Comparison of ENCODE assay signal across 20 cellular contexts in genomic region chr10:30708234-30708633, GRCh38.
DNase-seq lines count a peak whose midpoint lies in the region; ATAC-seq, FAIRE-seq and TF ChIP-seq lines count a peak whose summit lies in the region.
"Had no signal": no experiment of that assay in that cellular context is flagged by ENCODE, and none has a peak within 500 bp of the region (broad histone marks: within the 10 kb centered on the region; RNA-seq: fewer than 3 reads in every experiment).

No MANE protein-coding gene starts in this region.

- no peaks in the 10 kb centered on the region for H3K79me2 ChIP-seq in HepG2 (ENCODE audit: insufficient read depth, low read length)
- H3K79me2 ChIP-seq in DOHH2 (ENCODE audit: control insufficient read depth, low read length), result peaks cover 6% of the 10 kb centered on the region
- H3K79me2 ChIP-seq in SU-DHL-6 (ENCODE audit: insufficient read depth, low read length), result no peaks in the 10 kb centered on the region

- TF ChIP-seq RAD21 in HepG2 (CRISPR knock-in tag; IDR thresholded peaks at IDR 0.05), result no peak

- in situ Hi-C loops in HepG2 (cut with HindIII; ENCODE audit: extremely low pct_ligation_motif_present, low pct_unique_long_range_greater_than_20kb), result no loop called here

- H3K36me3 ChIP-seq in HepG2 (replicated peaks in 1 of 2; ENCODE audit: control insufficient read depth in 1 of 2, insufficient read depth in 2 of 2, low read length in 2 of 2) (no peaks in the 10 kb centered on the region), right lobe of liver (no peaks in the 10 kb centered on the region), DOHH2 (ENCODE audit: control insufficient read depth, low read length) (peaks cover 14% of the 10 kb centered on the region), SU-DHL-6 (ENCODE audit: low read length) (no peaks in the 10 kb centered on the region), body of pancreas (replicated peaks in 1 of 2; ENCODE audit: insufficient read depth in 1 of 2, low read depth in 2 of 2) (no peaks in the 10 kb centered on the region)

- TF ChIP-seq EP300 in HepG2 (IDR thresholded peaks at IDR 0.05; ENCODE audit: low read depth in 2 of 2, low read length in 2 of 2) (no peak), HepG2 (CRISPR knock-in tag; IDR thresholded peaks at IDR 0.05; ENCODE audit: borderline replicate concordance) (no peak)

- H3K4me2 ChIP-seq in HepG2 (ENCODE audit: low read depth, low read length) (no peak overlapping the region), DOHH2 (ENCODE audit: low read length) (0 out of 2 replicates have a peak overlapping the region, but pooled peaks have one; percentile 18), SU-DHL-6 (ENCODE audit: low read depth, low read length, poor library complexity, severe bottlenecking) (no peak overlapping the region)

- no peaks in the 10 kb centered on the region for H3K9me2 ChIP-seq in DOHH2 (replicated peaks; ENCODE audit: control insufficient read depth, low read length)
- H3K9me2 ChIP-seq in SU-DHL-6 (replicated peaks; ENCODE audit: insufficient read depth, low read length), result no peaks in the 10 kb centered on the region

- no peaks in the 10 kb centered on the region for H4K20me1 ChIP-seq in HepG2 (ENCODE audit: insufficient read depth, low read length)
- no peaks in the 10 kb centered on the region for H4K20me1 ChIP-seq in DOHH2 (ENCODE audit: control insufficient read depth, insufficient read depth, low read depth, low read length)
- H4K20me1 ChIP-seq in SU-DHL-6 (ENCODE audit: low read depth, low read length), result no peaks in the 10 kb centered on the region

- no peak overlapping the region for H3K27ac ChIP-seq in HepG2 (ENCODE audit: extremely low read length, insufficient read depth, low read length)
- no peak overlapping the region for H3K27ac ChIP-seq in right lobe of liver
- peak overlapping the region; percentile 100; the same call in 1 of the 2 replicates for H3K27ac ChIP-seq in DOHH2 (ENCODE audit: low read depth, low read length)
- H3K27ac ChIP-seq in SU-DHL-6 (ENCODE audit: low read depth, low read length), result peak overlapping the region; percentile 22; the same call in 1 of the 2 replicates
- no peak overlapping the region for H3K27ac ChIP-seq in body of pancreas
- H3K27ac ChIP-seq: C4-2B, GM23248 had no signal

- CTCF ChIA-PET in HepG2 (lab: Yijun Ruan, JAX; ENCODE audit: low intra/inter-chr PET ratio, low total read pairs), result no interaction called here

- no peak for TF ChIP-seq POLR2A in HepG2 (IDR thresholded peaks at IDR 0.05; ENCODE audit: insufficient read depth in 1 of 2, low read depth in 2 of 2, low read length in 2 of 2)
- TF ChIP-seq POLR2A in right lobe of liver (IDR thresholded peaks at IDR 0.05), result no peak
- TF ChIP-seq POLR2A in body of pancreas (IDR thresholded peaks at IDR 0.05), result no peak

- H3K9me3 ChIP-seq in HepG2 (ENCODE audit: low read length), result no peaks in the 10 kb centered on the region
- H3K9me3 ChIP-seq in right lobe of liver, result no peaks in the 10 kb centered on the region
- H3K9me3 ChIP-seq in DOHH2 (ENCODE audit: control insufficient read depth, insufficient read depth, low read length), result no peaks in the 10 kb centered on the region
- H3K9me3 ChIP-seq in SU-DHL-6 (ENCODE audit: insufficient read depth, low read length), result no peaks in the 10 kb centered on the region; the same call in 1 of the 2 replicates
- H3K9me3 ChIP-seq in body of pancreas, result no peaks in the 10 kb centered on the region

- H3K4me1 ChIP-seq in HepG2 (ENCODE audit: insufficient read depth, low read length), result no peaks in the 10 kb centered on the region; the same call in 1 of the 2 replicates
- no peaks in the 10 kb centered on the region for H3K4me1 ChIP-seq in right lobe of liver
- peaks cover 60% of the 10 kb centered on the region for H3K4me1 ChIP-seq in DOHH2 (ENCODE audit: control insufficient read depth, low read length)
- H3K4me1 ChIP-seq in body of pancreas, result no peaks in the 10 kb centered on the region

- no TSS peak for BruUV-seq in HepG2 (replicated peaks; lab: Mats Ljungman, UMichigan)

- 50% methylated on average over 3 of the region's 3 CpGs for WGBS in HepG2 (ENCODE audit: low lambda C conversion rate)
- 76% methylated on average over 3 of the region's 3 CpGs for WGBS in right lobe of liver (ENCODE audit: insufficient coverage, low coverage, low lambda C conversion rate, missing lambda C conversion rate)
- 86 to 91% methylated on average over 3 of the region's 3 CpGs for WGBS in body of pancreas, 2 donors

- TF ChIP-seq CTCF in HepG2 (CRISPR knock-in tag; IDR thresholded peaks at IDR 0.05), result no peak
- TF ChIP-seq CTCF in right lobe of liver (IDR thresholded peaks at IDR 0.05), result no peak
- TF ChIP-seq CTCF in DOHH2 (IDR thresholded peaks at IDR 0.05; ENCODE audit: low read depth, low read length, poor library complexity, severe bottlenecking), result no peak
- no peak for TF ChIP-seq CTCF in SU-DHL-6 (IDR thresholded peaks at IDR 0.05; ENCODE audit: insufficient read depth, low read length, poor library complexity, severe bottlenecking)
- no peak for TF ChIP-seq CTCF in body of pancreas (IDR thresholded peaks at IDR 0.05)

- H3K27me3 ChIP-seq in HepG2 (ENCODE audit: control insufficient read depth in 1 of 2, insufficient read depth in 2 of 2, low read length in 2 of 2) (peaks cover 3 to 31% of the 10 kb centered on the region in 2 experiments; a peak in 4 of 5 replicates), right lobe of liver (no peaks in the 10 kb centered on the region), DOHH2 (ENCODE audit: control insufficient read depth, low read length) (no peaks in the 10 kb centered on the region), SU-DHL-6 (ENCODE audit: low read length) (no peaks in the 10 kb centered on the region), body of pancreas (no peaks in the 10 kb centered on the region)

- no peak overlapping the region for H3K4me3 ChIP-seq in HepG2 (replicated peaks in 1 of 3; ENCODE audit: insufficient read depth in 1 of 3, low read depth in 2 of 3, low read length in 3 of 3)
- H3K4me3 ChIP-seq in right lobe of liver, result no peak overlapping the region
- 0 out of 2 replicates have a peak overlapping the region, but pooled peaks have one; percentile 8 for H3K4me3 ChIP-seq in DOHH2 (ENCODE audit: low read length)
- H3K4me3 ChIP-seq in SU-DHL-6 (ENCODE audit: insufficient read depth, low read length, poor library complexity, severe bottlenecking), result no peak overlapping the region
- no peak overlapping the region for H3K4me3 ChIP-seq in body of pancreas
- H3K4me3 ChIP-seq: GM23248 had no signal

- POLR2A ChIA-PET in HepG2 (lab: Yijun Ruan, JAX), result no interaction called here

- no peak overlapping the region for H3K9ac ChIP-seq in HepG2 (ENCODE audit: insufficient read depth, low read depth, low read length)
- no peak overlapping the region for H3K9ac ChIP-seq in SU-DHL-6 (ENCODE audit: low read length)
- H3K9ac ChIP-seq: GM23248 had no signal

- intact Hi-C loops in HepG2 (cut with micrococcal nuclease; ENCODE audit: unreplicated experiment), result no loop called here
- intact Hi-C loops in right lobe of liver (cut with DNase I), result no loop called here
- intact Hi-C loops in body of pancreas (cut with DNase I), result no loop called here

- H3F3A ChIP-seq in DOHH2 (ENCODE audit: control insufficient read depth, insufficient read depth) (peaks cover 33% of the 10 kb centered on the region), SU-DHL-6 (ENCODE audit: insufficient read depth) (peaks cover 38% of the 10 kb centered on the region)

- DNase-seq in HepG2 (ENCODE audit: low spot score) (no peak), right lobe of liver (no peak), body of pancreas (no peak), COLO829 (ENCODE audit: low spot score) (no peak)
- no peak for DNase-seq in stimulated activated CD4-positive, alpha-beta T cell treated with anti-CD3 and anti-CD28 coated beads, Interleukin-2, amount 100 ng/mL, for 24 hours
- DNase-seq: 8988T; CD4-positive, CD25-positive, alpha-beta regulatory T cell; CD8-positive, alpha-beta T cell; DMS 273 treated with DMSO at 0.1 percent for 48 hours; DMS79; GM23248; H9 had no signal

- ATAC-seq in HepG2 (no peak), right lobe of liver (no peak), body of pancreas (no peak)
- ATAC-seq: CD8-positive, alpha-beta T cell; HCT116 had no signal

- H2AFZ ChIP-seq in HepG2 (ENCODE audit: low read length), result no peak overlapping the region
- no peak overlapping the region for H2AFZ ChIP-seq in SU-DHL-6 (ENCODE audit: low read depth, low read length, severe bottlenecking)
- H2AFZ ChIP-seq: GM23248 had no signal

- FAIRE-seq in HepG2 (lab: Jason Lieb, UNC), result no peak
- FAIRE-seq: D721Med, G401.6, GM12892, GM19239 had no signal

TF ChIP-seq in HepG2, 621 proteins besides CTCF, POLR2A, EP300 and RAD21 (continues in another document):
- TF ChIP-seq ZNF710 (CRISPR knock-in tag; IDR thresholded peaks at IDR 0.05; ENCODE audit: borderline replicate concordance) (no peak), CAMTA2 (CRISPR knock-in tag; IDR thresholded peaks at IDR 0.05; ENCODE audit: borderline replicate concordance) (no peak), MAFF (IDR thresholded peaks at IDR 0.05; ENCODE audit: low read depth, low read length) (peak; percentile 86)

Comparison
In these comparisons a context has a peak if more than half of its experiments do, and no peak if none do; other contexts are left out.
1. H3K27ac ChIP-seq: peak in DOHH2 (single experiment) and SU-DHL-6 (single experiment); none in HepG2 (single experiment), right lobe of liver (0 of 3) and body of pancreas (0 of 4).